Comparison of ENCODE assay signal across 8 cellular contexts in the genomic region with DNA sequence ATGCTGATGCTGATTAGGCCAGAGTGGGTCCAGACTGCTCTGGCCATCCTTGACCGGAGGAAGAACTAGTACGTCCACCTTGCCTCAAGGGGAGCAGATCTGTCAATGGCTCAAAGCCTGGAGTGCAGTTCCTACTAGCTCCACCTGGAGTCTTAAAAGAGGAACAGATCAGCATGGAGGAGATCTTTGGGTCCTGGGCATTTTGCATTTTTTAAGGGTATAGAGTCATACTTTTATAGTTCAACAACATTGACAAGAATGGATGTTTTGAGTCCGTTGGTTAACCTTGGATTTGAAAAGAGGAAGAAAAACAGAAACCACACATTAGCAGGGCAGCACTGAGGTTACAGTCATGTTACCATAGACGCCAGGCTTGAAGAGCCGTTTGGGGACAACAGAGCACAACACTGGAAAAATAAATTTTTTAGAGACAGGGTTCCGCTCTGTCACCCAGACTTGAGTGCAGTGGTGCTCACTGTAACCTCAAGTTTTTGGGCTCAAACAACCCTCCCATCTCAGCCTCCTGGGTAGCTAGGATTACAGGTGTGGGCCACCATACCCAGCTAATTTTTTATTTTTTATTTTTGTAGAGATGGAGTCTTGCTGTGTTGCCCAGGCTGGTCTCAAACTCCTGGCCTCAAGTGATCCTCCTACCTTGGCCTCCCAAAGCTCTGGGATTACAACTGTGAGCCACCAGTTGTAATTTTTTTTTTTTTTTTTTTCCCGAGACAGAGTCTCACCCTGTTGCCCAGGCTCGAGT.
DNase-seq lines count a peak whose midpoint lies in the region; ATAC-seq and TF ChIP-seq lines count a peak whose summit lies in the region.

No MANE protein-coding gene starts in this region.

- no peaks in the 10 kb centered on the region for H3K36me3 Mint-ChIP-seq in CD4-positive, alpha-beta T cell (ENCODE audit: low read depth)
- H3K36me3 Mint-ChIP-seq in activated CD8-positive, alpha-beta T cell treated with anti-CD3 and anti-CD28 coated beads, Interleukin-2, amount 10 ng/mL, durations not matched to agents 7 days and 5 days (ENCODE audit: low read depth), result no peaks in the 10 kb centered on the region

- peak; percentile 32 for ATAC-seq in CD4-positive, alpha-beta T cell (ENCODE audit: poor library complexity)
- ATAC-seq in GM19397 (IDR thresholded peaks at IDR 0.05; ENCODE audit: unreplicated experiment), result peak; percentile 49
- ATAC-seq in HG03196 (IDR thresholded peaks at IDR 0.05; ENCODE audit: unreplicated experiment), result peak; percentile 52
- no peak for ATAC-seq in activated CD8-positive, alpha-beta T cell treated with anti-CD3 and anti-CD28 coated beads, Interleukin-2, amount 10 ng/mL, durations not matched to agents 7 days and 5 days

- H3K27me3 ChIP-seq in CD4-positive, alpha-beta T cell (ENCODE audit: control insufficient read depth, insufficient read depth, low read length), result no peaks in the 10 kb centered on the region

- DNase-seq in CD4-positive, alpha-beta T cell, result no peak
- peak; percentile 84 for DNase-seq in SKM-1 treated with dmso at 0.1 percent for 144 hours (lab: John Stamatoyannopoulos, UW; ENCODE audit: unreplicated experiment)
- DNase-seq in medulla oblongata (ENCODE audit: extremely low spot score), result peak; percentile 53
- no peak for DNase-seq in NCI-H2081 (lab: John Stamatoyannopoulos, UW)
- no peak for DNase-seq in AG08395 (ENCODE audit: low spot score)
- no peak for DNase-seq in activated CD8-positive, alpha-beta T cell treated with anti-CD3 and anti-CD28 coated beads, Interleukin-2, amount 10 ng/mL, durations not matched to agents 7 days and 5 days

- POLR2A ChIA-PET in CD4-positive, alpha-beta T cell (lab: Charles Lee), result no interaction called here
- POLR2A ChIA-PET in activated CD8-positive, alpha-beta T cell treated with anti-CD3 and anti-CD28 coated beads, Interleukin-2, amount 10 ng/mL, durations not matched to agents 7 days and 5 days (lab: Charles Lee), result no interaction called here

- TF ChIP-seq CTCF in CD4-positive, alpha-beta T cell (IDR thresholded peaks at IDR 0.05), result no peak

- no peaks in the 10 kb centered on the region for H3K9me3 Mint-ChIP-seq in CD4-positive, alpha-beta T cell
- no peaks in the 10 kb centered on the region for H3K9me3 Mint-ChIP-seq in activated CD8-positive, alpha-beta T cell treated with anti-CD3 and anti-CD28 coated beads, Interleukin-2, amount 10 ng/mL, durations not matched to agents 7 days and 5 days (ENCODE audit: insufficient read depth)

- no peaks in the 10 kb centered on the region for H3K27me3 Mint-ChIP-seq in CD4-positive, alpha-beta T cell
- no peaks in the 10 kb centered on the region for H3K27me3 Mint-ChIP-seq in activated CD8-positive, alpha-beta T cell treated with anti-CD3 and anti-CD28 coated beads, Interleukin-2, amount 10 ng/mL, durations not matched to agents 7 days and 5 days (ENCODE audit: low read depth)

- H3K4me1 Mint-ChIP-seq in CD4-positive, alpha-beta T cell (ENCODE audit: low read depth), result no peaks in the 10 kb centered on the region
- H3K4me1 Mint-ChIP-seq in activated CD8-positive, alpha-beta T cell treated with anti-CD3 and anti-CD28 coated beads, Interleukin-2, amount 10 ng/mL, durations not matched to agents 7 days and 5 days (ENCODE audit: low read depth), result no peaks in the 10 kb centered on the region

- H3K27ac ChIP-seq in CD4-positive, alpha-beta T cell (ENCODE audit: low read depth, low read length), result no peak overlapping the region

- CTCF ChIA-PET in CD4-positive, alpha-beta T cell (lab: Charles Lee), result interaction anchor here (1.1 to 1.2 kb wide), 2 partner anchors 13 to 32 kb away, joined by 3 read pairs; no protein-coding TSS in a partner anchor
- CTCF ChIA-PET in activated CD8-positive, alpha-beta T cell treated with anti-CD3 and anti-CD28 coated beads, Interleukin-2, amount 10 ng/mL, durations not matched to agents 7 days and 5 days (lab: Charles Lee), result interaction anchor here (1.0 kb wide), 1 partner anchor 86 kb away, joined by 4 read pairs; no protein-coding TSS in a partner anchor

- no peaks in the 10 kb centered on the region for H3K9me3 ChIP-seq in CD4-positive, alpha-beta T cell (ENCODE audit: control insufficient read depth, low read length)

- no peak overlapping the region for H3K27ac Mint-ChIP-seq in CD4-positive, alpha-beta T cell
- no peak overlapping the region for H3K27ac Mint-ChIP-seq in activated CD8-positive, alpha-beta T cell treated with anti-CD3 and anti-CD28 coated beads, Interleukin-2, amount 10 ng/mL, durations not matched to agents 7 days and 5 days

- intact Hi-C loops in CD4-positive, alpha-beta T cell (cut with DNase I, micrococcal nuclease), result loop anchor here in 1 of 2 experiments (5.0 kb wide), 1 partner anchor 88 kb away; no protein-coding TSS in a partner anchor

- no peak overlapping the region for H3K4me3 Mint-ChIP-seq in CD4-positive, alpha-beta T cell
- H3K4me3 Mint-ChIP-seq in activated CD8-positive, alpha-beta T cell treated with anti-CD3 and anti-CD28 coated beads, Interleukin-2, amount 10 ng/mL, durations not matched to agents 7 days and 5 days, result no peak overlapping the region

Comparison
In these comparisons a context has a peak if more than half of its experiments do, and no peak if none do; other contexts are left out.
1. DNase-seq: peak in SKM-1 treated with dmso at 0.1 percent for 144 hours (single experiment) and medulla oblongata (single experiment); none in CD4-positive, alpha-beta T cell (0 of 10), NCI-H2081 (0 of 2), AG08395 (single experiment) and activated CD8-positive, alpha-beta T cell treated with anti-CD3 and anti-CD28 coated beads, Interleukin-2, amount 10 ng/mL, durations not matched to agents 7 days and 5 days (single experiment).